ENCODE assay signal across 8 cellular contexts in genomic region chr15:74460903-74461846, GRCh38.
A peak's percentile ranks its signal among the peaks of the same experiment; 100 is the strongest.
DNase-seq lines count a peak whose midpoint lies in the region; ATAC-seq lines count a peak whose summit lies in the region.

A gene with protein sequence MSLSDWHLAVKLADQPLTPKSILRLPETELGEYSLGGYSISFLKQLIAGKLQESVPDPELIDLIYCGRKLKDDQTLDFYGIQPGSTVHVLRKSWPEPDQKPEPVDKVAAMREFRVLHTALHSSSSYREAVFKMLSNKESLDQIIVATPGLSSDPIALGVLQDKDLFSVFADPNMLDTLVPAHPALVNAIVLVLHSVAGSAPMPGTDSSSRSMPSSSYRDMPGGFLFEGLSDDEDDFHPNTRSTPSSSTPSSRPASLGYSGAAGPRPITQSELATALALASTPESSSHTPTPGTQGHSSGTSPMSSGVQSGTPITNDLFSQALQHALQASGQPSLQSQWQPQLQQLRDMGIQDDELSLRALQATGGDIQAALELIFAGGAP (minus strand): TSS chr15:74461160. CDS start chr15:74458867, 2,293 bp downstream.

- ATAC-seq in GM19025 (IDR thresholded peaks at IDR 0.05; ENCODE audit: low read depth, unreplicated experiment) (peak; percentile 79), HG03342 (IDR thresholded peaks at IDR 0.05; ENCODE audit: unreplicated experiment) (peak; percentile 84)
- peak; percentile 98 for ATAC-seq in activated CD4-positive, CD25-positive, alpha-beta regulatory T cell treated with anti-CD3 and anti-CD28 coated beads, Interleukin-2, amount 50 U/mL, for 24 hours

- DNase-seq in AG20443 (ENCODE audit: low spot score) = peak; percentile 98
- DNase-seq in NCI-H446 treated with DMSO at 0.1 percent for 48 hours (lab: John Stamatoyannopoulos, UW) = peak; percentile 95
- peak; percentile 99 for DNase-seq in cerebellar cortex (ENCODE audit: low spot score)
- peak; percentile 99 for DNase-seq in islet precursor cell
- peak; percentile 95 to 96 (median 95) for DNase-seq in stimulated activated CD4-positive, alpha-beta T cell treated with anti-CD3 and anti-CD28 coated beads, Interleukin-12 subunit alpha, Interleukin-12 subunit beta, amount 100 ng/mL, for 48 hours (ENCODE audit: low read depth in 2 of 3, low spot score in 1 of 3)

Comparison
In these comparisons a context has a peak if more than half of its experiments do, and no peak if none do; other contexts are left out.
1. Peak in every context shown above with its lines: DNase-seq and ATAC-seq.